In genomic region chr5:133240425-133241091, GRCh38 we compare ENCODE assay signal across 7 cellular contexts.
A peak's percentile ranks its signal among the peaks of the same experiment; 100 is the strongest.
DNase-seq lines count a peak whose midpoint lies in the region; ATAC-seq and TF ChIP-seq lines count a peak whose summit lies in the region.

No MANE protein-coding gene starts in this region.

- no peak overlapping the region for H3K9ac ChIP-seq in mammary epithelial cell (ENCODE audit: insufficient read depth, low read length)
- H3K9ac ChIP-seq in neural progenitor cell, result no peak overlapping the region

- intact Hi-C loops in mammary epithelial cell (cut with micrococcal nuclease), result loop anchor here (10.0 kb wide), 1 partner anchor 214 kb away; no protein-coding TSS in a partner anchor

- H3K27me3 Mint-ChIP-seq in HFFc6 (ENCODE audit: insufficient read depth), result peaks cover 16% of the 10 kb centered on the region
- peaks cover 6% of the 10 kb centered on the region for H3K27me3 Mint-ChIP-seq in neural progenitor cell (ENCODE audit: insufficient read depth, low read depth)

- 20% methylated on average over 9 of the region's 9 CpGs for WGBS in mammary epithelial cell (ENCODE audit: low coverage, missing lambda C conversion rate)

- no TSS peak for BruUV-seq in mammary epithelial cell (replicated peaks; lab: Mats Ljungman, UMichigan)

- H3K79me2 ChIP-seq in mammary epithelial cell (ENCODE audit: insufficient read depth, low read length) (no peaks in the 10 kb centered on the region), neural progenitor cell (ENCODE audit: low read depth) (no peaks in the 10 kb centered on the region)

- H3K27me3 ChIP-seq in mammary epithelial cell (ENCODE audit: insufficient read depth, low read length) (no peaks in the 10 kb centered on the region), neural progenitor cell (no peaks in the 10 kb centered on the region)

- H4K20me1 ChIP-seq in mammary epithelial cell (ENCODE audit: insufficient read depth, low read length) (no peaks in the 10 kb centered on the region), neural progenitor cell (ENCODE audit: low read depth) (no peaks in the 10 kb centered on the region)

- dilution Hi-C loops in mammary epithelial cell (cut with HindIII; ENCODE audit: low sequenced_read_pairs), result no loop called here

- no peak overlapping the region for H3K4me3 Mint-ChIP-seq in HFFc6
- no peak overlapping the region for H3K4me3 Mint-ChIP-seq in neural progenitor cell

- ATAC-seq in GM18907 (IDR thresholded peaks at IDR 0.05; ENCODE audit: unreplicated experiment), result no peak

- H3K27ac ChIP-seq in mammary epithelial cell (ENCODE audit: insufficient read depth, low read depth, low read length), result peak overlapping the region; percentile 49
- no peak overlapping the region for H3K27ac ChIP-seq in neural progenitor cell

- in situ Hi-C loops in GM13977 (cut with MboI; ENCODE audit: low pct_unique_long_range_greater_than_20kb, low sequenced_read_pairs, unreplicated experiment), result no loop called here
- in situ Hi-C loops in mammary epithelial cell (cut with MboI; ENCODE audit: low sequenced_read_pairs in 2 of 2), result no loop called here

- TF ChIP-seq CTCF in GM13977 (IDR thresholded peaks at IDR 0.05; ENCODE audit: extremely low read depth, insufficient read depth, missing control alignments) (no peak), HFFc6 (IDR thresholded peaks at IDR 0.05) (no peak), mammary epithelial cell (conservative IDR thresholded peaks at IDR 0.05 in 1 of 2, IDR thresholded peaks at IDR 0.05 in 1 of 2; ENCODE audit: extremely low read depth in 1 of 2, insufficient read depth in 1 of 2, low read depth in 1 of 2, low read length in 2 of 2) (no peak), neural progenitor cell (IDR thresholded peaks at IDR 0.05) (no peak)

- H3K4me1 ChIP-seq in mammary epithelial cell (ENCODE audit: insufficient read depth, low read length) (peaks cover 38% of the 10 kb centered on the region), neural progenitor cell (no peaks in the 10 kb centered on the region)

- H3K9me3 Mint-ChIP-seq in HFFc6 (peaks cover 10% of the 10 kb centered on the region), neural progenitor cell (peaks cover 5% of the 10 kb centered on the region)

- H2AFZ ChIP-seq in mammary epithelial cell (ENCODE audit: low read depth, low read length), result no peak overlapping the region
- H2AFZ ChIP-seq in neural progenitor cell (replicated peaks), result no peak overlapping the region

- CTCF ChIA-PET in mammary epithelial cell (lab: Charles Lee; ENCODE audit: low non-redundant PET), result interaction anchor here (0.6 to 1.0 kb wide), 4 partner anchors 93 to 221 kb away, joined by 4 to 7 read pairs (median 4); no protein-coding TSS in a partner anchor

- H3K4me2 ChIP-seq in mammary epithelial cell (ENCODE audit: insufficient read depth, low read depth, low read length) (peak overlapping the region; percentile 21), neural progenitor cell (no peak overlapping the region)

- H3K36me3 ChIP-seq in mammary epithelial cell (ENCODE audit: insufficient read depth, low read length), result no peaks in the 10 kb centered on the region
- no peaks in the 10 kb centered on the region for H3K36me3 ChIP-seq in neural progenitor cell

- peak; percentile 82 for DNase-seq in GM13977 (ENCODE audit: low spot score)
- DNase-seq in HFFc6, result peak; percentile 97
- DNase-seq in NOMO-1 treated with dmso at 0.1 percent for 144 hours (lab: John Stamatoyannopoulos, UW; ENCODE audit: unreplicated experiment), result peak; percentile 86
- peak; percentile 98 for DNase-seq in mammary epithelial cell
- DNase-seq in neural progenitor cell (ENCODE audit: low spot score), result no peak
- no peak for DNase-seq in D341Med (ENCODE audit: low spot score)

- H3K27ac Mint-ChIP-seq in HFFc6 (no peak overlapping the region), neural progenitor cell (peak overlapping the region; percentile 87)

- peaks cover 23% of the 10 kb centered on the region for H3K4me1 Mint-ChIP-seq in HFFc6 (ENCODE audit: low read depth)
- H3K4me1 Mint-ChIP-seq in neural progenitor cell, result peaks cover 31% of the 10 kb centered on the region

- no peaks in the 10 kb centered on the region for H3K36me3 Mint-ChIP-seq in HFFc6 (ENCODE audit: low read depth)
- H3K36me3 Mint-ChIP-seq in neural progenitor cell, result no peaks in the 10 kb centered on the region

- H3K4me3 ChIP-seq in mammary epithelial cell (replicated peaks in 1 of 3; ENCODE audit: insufficient read depth in 1 of 3, low read depth in 2 of 3, low read length in 3 of 3) (no peak overlapping the region), neural progenitor cell (no peak overlapping the region)

- H3K9me3 ChIP-seq in mammary epithelial cell (replicated peaks; ENCODE audit: insufficient read depth, low read length), result no peaks in the 10 kb centered on the region
- H3K9me3 ChIP-seq in neural progenitor cell (ENCODE audit: low read depth), result no peaks in the 10 kb centered on the region

- H3F3A ChIP-seq in neural progenitor cell (ENCODE audit: low read depth), result no peaks in the 10 kb centered on the region

Comparison
In these comparisons a context has a peak if more than half of its experiments do, and no peak if none do; other contexts are left out.
1. DNase-seq: peak in GM13977 (single experiment), HFFc6 (single experiment), NOMO-1 treated with dmso at 0.1 percent for 144 hours (single experiment) and mammary epithelial cell (single experiment); none in neural progenitor cell (single experiment) and D341Med (single experiment).